In the genomic region with DNA sequence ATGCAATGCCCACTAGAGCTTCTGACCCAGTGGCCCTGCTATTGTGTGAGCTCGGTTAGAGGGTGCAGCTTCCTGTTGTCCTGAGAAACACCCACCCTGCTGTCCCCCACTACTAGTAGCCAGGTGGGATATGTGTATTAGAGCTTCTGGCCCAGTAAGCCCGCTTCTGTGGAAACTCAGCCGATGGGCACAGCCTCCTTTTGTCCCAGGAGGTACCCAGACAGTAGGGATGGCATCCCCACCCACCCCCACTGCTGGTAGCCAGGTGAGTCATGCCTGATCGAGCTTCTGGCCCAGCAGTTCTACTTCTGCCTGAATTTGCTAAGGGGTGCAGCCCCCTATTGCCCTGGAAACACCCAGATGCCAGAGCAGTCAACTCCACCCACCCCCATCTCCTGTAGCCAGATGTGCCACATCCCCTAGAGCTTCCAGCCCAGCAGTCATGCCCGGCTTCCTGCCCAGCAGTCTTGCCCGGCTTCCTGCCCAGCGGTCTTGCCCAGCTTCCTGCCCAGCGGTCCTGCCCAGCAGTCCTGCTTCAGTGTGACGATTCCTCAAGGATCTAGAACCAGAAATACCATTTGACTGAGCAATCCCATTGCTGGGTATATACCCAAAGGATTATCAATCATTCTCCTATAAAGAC, we compare ENCODE assay signal across 22 cellular contexts.
"Had no signal": no experiment of that assay in that cellular context is flagged by ENCODE, and none has a peak within 500 bp of the region (broad histone marks: within the 10 kb centered on the region; RNA-seq: fewer than 3 reads in every experiment).

No MANE protein-coding gene starts in this region.

- H3K9me3 Mint-ChIP-seq: activated T-helper 2 cell treated with anti-CD3 and anti-CD28 coated beads, Interferon-gamma antibody, Interleukin-2, Interleukin-4, amounts not matched to agents 10 μg/mL and 5 μg/mL and 100 μg/mL, durations not matched to agents 14 hours and 24 hours and 36 hours had no signal

- H3K4me3 ChIP-seq: breast epithelium had no signal

- H3K27ac Mint-ChIP-seq: activated CD4-positive, alpha-beta T cell treated with anti-CD3 and anti-CD28 coated beads for 36 hours; activated CD8-positive, alpha-beta T cell treated with anti-CD3 and anti-CD28 coated beads for 36 hours; activated T-cell treated with anti-CD3 and anti-CD28 coated beads, Interleukin-2, amount 50 U/mL, for 72 hours; activated T-helper 2 cell treated with anti-CD3 and anti-CD28 coated beads, Interferon-gamma antibody, Interleukin-2, Interleukin-4, amounts not matched to agents 10 μg/mL and 5 μg/mL and 100 μg/mL, durations not matched to agents 14 hours and 24 hours and 36 hours; T-helper 17 cell had no signal

- DNase-seq: activated CD4-positive, alpha-beta T cell treated with anti-CD3 and anti-CD28 coated beads for 36 hours; activated CD4-positive, alpha-beta T cell treated with anti-CD3 and anti-CD28 coated beads, Interleukin-2, amount 50 U/mL, for 1 hour; activated CD4-positive, CD25-positive, alpha-beta regulatory T cell; activated CD8-positive, alpha-beta memory T cell treated with anti-CD3 and anti-CD28 coated beads, Interleukin-2, amount 50 U/mL, for 4 hours; activated CD8-positive, alpha-beta T cell treated with anti-CD3 and anti-CD28 coated beads for 36 hours; activated gamma-delta T cell treated with Interleukin-2 at 50 U/mL for 16 hours; activated naive CD4-positive, alpha-beta T cell treated with anti-CD3 and anti-CD28 coated beads, Interleukin-2, amount 50 U/mL, for 16 hours; activated T-cell treated with anti-CD3 and anti-CD28 coated beads, Interleukin-2, amount 50 U/mL, for 72 hours; caudate nucleus; NCI-H1105 treated with DMSO at 0.1 percent for 48 hours; NCI-H1436 treated with DMSO at 0.1 percent for 48 hours; NCI-H187; NCI-H2081; NCI-H510A treated with DMSO at 0.1 percent for 48 hours; NCI-H69; NK-92 treated with Interleukin-12 subunit alpha and Interleukin-12 subunit beta, amount 100 ng/mL, for 24 hours; PC-3; SIG-M5; T-helper 17 cell; T-helper 9 cell had no signal

- ATAC-seq: activated CD4-positive, alpha-beta T cell treated with anti-CD3 and anti-CD28 coated beads for 36 hours; activated CD8-positive, alpha-beta T cell treated with anti-CD3 and anti-CD28 coated beads for 36 hours; activated T-cell treated with anti-CD3 and anti-CD28 coated beads, Interleukin-2, amount 50 U/mL, for 72 hours; PC-3 had no signal

- H3K36me3 ChIP-seq: breast epithelium had no signal

- H3K27ac ChIP-seq: breast epithelium had no signal

- H3K4me3 Mint-ChIP-seq: activated CD4-positive, alpha-beta T cell treated with anti-CD3 and anti-CD28 coated beads for 36 hours; activated CD8-positive, alpha-beta T cell treated with anti-CD3 and anti-CD28 coated beads for 36 hours; activated T-cell treated with anti-CD3 and anti-CD28 coated beads, Interleukin-2, amount 50 U/mL, for 72 hours; T-helper 17 cell had no signal

- H3K27me3 Mint-ChIP-seq: activated CD4-positive, alpha-beta T cell treated with anti-CD3 and anti-CD28 coated beads for 36 hours; activated CD8-positive, alpha-beta T cell treated with anti-CD3 and anti-CD28 coated beads for 36 hours; T-helper 17 cell had no signal

- H3K4me1 ChIP-seq: breast epithelium had no signal
